In genomic region chr4:113080624-113081023, GRCh38 we compare ENCODE assay signal across 2 cellular contexts.
TF ChIP-seq lines count a peak whose summit lies in the region.

No MANE protein-coding gene starts in this region.

TF ChIP-seq in GM23338, 12 proteins besides CTCF, POLR2A, EP300 and RAD21 (continued from another document):
- TF ChIP-seq ZNF462 (CRISPR knock-in tag; IDR thresholded peaks at IDR 0.05) (no peak), REST (IDR thresholded peaks at IDR 0.05; ENCODE audit: unreplicated experiment) (no peak), EZH2phosphoT487 (IDR thresholded peaks at IDR 0.05; ENCODE audit: unreplicated experiment) (no peak), JUNB (IDR thresholded peaks at IDR 0.05; ENCODE audit: unreplicated experiment) (no peak), POLR2AphosphoS5 (IDR thresholded peaks at IDR 0.05; ENCODE audit: low read depth) (no peak), ZNF331 (CRISPR knock-in tag; IDR thresholded peaks at IDR 0.05; ENCODE audit: low read depth) (no peak), STAT1 (IDR thresholded peaks at IDR 0.05; ENCODE audit: unreplicated experiment) (no peak), ZNF114 (CRISPR knock-in tag; IDR thresholded peaks at IDR 0.05) (no peak), NANOG (IDR thresholded peaks at IDR 0.05; ENCODE audit: borderline replicate concordance) (no peak), CREB1 (CRISPR knock-in tag; IDR thresholded peaks at IDR 0.05; ENCODE audit: low read depth) (no peak)

TF ChIP-seq in H1, 55 proteins besides CTCF, POLR2A, EP300 and RAD21 (continued from another document):
- no peak for TF ChIP-seq CHD7 (IDR thresholded peaks at IDR 0.05; ENCODE audit: insufficient replicate concordance, low read length)
- TF ChIP-seq TBP (IDR thresholded peaks at IDR 0.05; ENCODE audit: low read depth, low read length), result no peak
- TF ChIP-seq EGR1 (IDR thresholded peaks at IDR 0.05; ENCODE audit: borderline replicate concordance, low read depth, low read length), result no peak
- no peak for TF ChIP-seq CEBPB (IDR thresholded peaks at IDR 0.05; ENCODE audit: low read depth, low read length)
- TF ChIP-seq PHF8 (conservative IDR thresholded peaks at IDR 0.05; ENCODE audit: low read depth, low read length), result no peak
- no peak for TF ChIP-seq SP4 (IDR thresholded peaks at IDR 0.05; ENCODE audit: low read length)
